Comparison of ENCODE assay signal across 13 cellular contexts in the genomic region with DNA sequence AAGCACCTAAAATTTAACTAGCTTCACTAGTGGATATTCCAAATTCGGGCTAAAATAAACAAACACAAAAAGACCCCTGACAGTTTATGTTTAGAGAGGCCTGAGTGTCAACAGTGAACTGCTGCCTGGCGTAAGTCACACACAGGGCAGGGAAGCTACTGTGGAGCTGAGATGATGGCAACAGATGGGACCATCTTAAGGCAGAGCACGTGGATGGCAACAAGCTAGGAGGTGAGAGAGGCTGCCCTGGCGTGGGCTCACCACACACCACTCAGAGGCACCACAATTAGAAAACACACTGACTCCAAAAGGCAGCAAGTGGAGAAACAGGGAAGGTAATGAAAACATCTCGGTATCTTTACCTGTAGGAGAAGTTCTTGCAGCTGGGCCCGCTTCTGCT.
DNase-seq lines count a peak whose midpoint lies in the region; TF ChIP-seq lines count a peak whose summit lies in the region.
"Had no signal": no experiment of that assay in that cellular context is flagged by ENCODE, and none has a peak within 500 bp of the region (broad histone marks: within the 10 kb centered on the region; RNA-seq: fewer than 3 reads in every experiment).

No MANE protein-coding gene starts in this region.

- no peak overlapping the region for H3K4me3 Mint-ChIP-seq in neural crest cell
- H3K4me3 Mint-ChIP-seq: CD14-positive monocyte; CD8-positive, alpha-beta memory T cell; HFFc6 had no signal

- H3K36me3 Mint-ChIP-seq in neural crest cell (ENCODE audit: low read depth) = peaks cover 5% of the 10 kb centered on the region

- H3K27me3 Mint-ChIP-seq in neural crest cell (ENCODE audit: low read depth) = no peaks in the 10 kb centered on the region
- H3K27me3 Mint-ChIP-seq: CD8-positive, alpha-beta memory T cell had no signal

- H3K4me1 Mint-ChIP-seq in neural crest cell = no peaks in the 10 kb centered on the region
- H3K4me1 Mint-ChIP-seq: CD14-positive monocyte; CD8-positive, alpha-beta memory T cell had no signal

- H3K27ac Mint-ChIP-seq in neural crest cell (ENCODE audit: unreplicated experiment) = peak overlapping the region; percentile 37
- H3K27ac Mint-ChIP-seq: CD8-positive, alpha-beta memory T cell; HFFc6 had no signal

- no peak for TF ChIP-seq CTCF in neural crest cell (conservative IDR thresholded peaks at IDR 0.05)

- H3K9me3 Mint-ChIP-seq in neural crest cell = no peaks in the 10 kb centered on the region
- H3K9me3 Mint-ChIP-seq: CD14-positive monocyte; CD8-positive, alpha-beta memory T cell; HFFc6 had no signal

- DNase-seq in DMS 273 (lab: John Stamatoyannopoulos, UW; ENCODE audit: unreplicated experiment) = peak; percentile 36
- DNase-seq in DMS 273 treated with DMSO at 0.1 percent for 48 hours (lab: John Stamatoyannopoulos, UW) = no peak
- peak; percentile 7 for DNase-seq in NCI-H69 (lab: John Stamatoyannopoulos, UW)
- peak; percentile 50 for DNase-seq in cerebellum (ENCODE audit: low spot score)
- no peak for DNase-seq in neural crest cell (ENCODE audit: low read depth, low spot score)
- DNase-seq in central memory CD4-positive, alpha-beta T cell = no peak
- no peak for DNase-seq in GF-D8 (lab: John Stamatoyannopoulos, UW)
- no peak for DNase-seq in NCI-H345 (lab: John Stamatoyannopoulos, UW)
- DNase-seq: Caco-2; CD8-positive, alpha-beta memory T cell; HCEC 1CT; HFFc6 had no signal

Comparison
In these comparisons a context has a peak if more than half of its experiments do, and no peak if none do; other contexts are left out.
1. DNase-seq: peak in DMS 273 (single experiment), NCI-H69 (single experiment) and cerebellum (single experiment); none in DMS 273 treated with DMSO at 0.1 percent for 48 hours (single experiment), neural crest cell (single experiment), central memory CD4-positive, alpha-beta T cell (single experiment), GF-D8 (single experiment) and NCI-H345 (single experiment).